In the genomic region with DNA sequence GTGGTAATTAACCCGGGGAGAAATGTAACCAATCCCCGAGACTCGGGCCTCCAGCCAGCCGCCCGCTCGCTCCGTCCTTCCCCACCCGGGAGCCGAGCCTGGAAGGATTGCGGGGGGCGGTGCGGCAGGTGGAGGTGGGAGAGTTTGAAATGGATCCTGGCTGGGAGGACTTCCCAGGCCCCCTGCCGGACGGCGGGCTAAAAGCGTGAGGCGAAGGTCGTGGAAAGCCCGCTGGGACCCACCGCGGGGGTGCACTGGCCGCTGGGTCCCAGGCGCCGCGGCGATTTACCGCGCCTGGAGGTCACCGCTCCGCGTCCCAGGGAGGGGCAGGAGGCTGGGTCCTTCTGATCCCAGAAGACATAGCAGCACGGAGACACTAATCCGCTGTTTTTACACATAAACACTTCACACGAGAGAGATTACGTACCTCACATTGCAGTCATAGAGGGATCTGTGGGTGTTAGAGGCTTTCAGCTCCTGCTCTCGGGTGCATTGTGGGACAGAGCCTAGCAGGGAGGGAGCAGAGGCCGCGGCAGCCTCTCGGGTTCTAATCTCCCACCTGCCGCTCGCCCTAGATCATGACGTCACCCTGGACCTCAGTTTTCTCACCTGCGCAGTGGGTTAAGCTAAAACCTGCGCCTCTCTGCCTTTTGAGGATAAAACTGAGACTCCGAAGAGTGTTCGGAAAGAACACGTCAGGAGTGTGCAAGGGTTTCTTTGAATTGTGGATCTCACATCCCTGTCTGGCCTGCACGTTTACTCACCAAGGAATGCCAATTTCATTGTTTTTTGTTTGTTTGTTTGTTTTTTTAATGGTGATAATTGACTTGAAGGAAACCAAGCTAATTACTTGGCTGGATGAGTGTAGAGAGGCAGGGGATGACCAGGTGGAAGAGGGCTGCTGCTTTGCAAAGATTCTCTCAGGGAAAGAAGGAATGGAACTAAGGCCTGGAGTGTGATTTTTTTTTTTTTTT, we compare ENCODE assay signal across 1 cellular context.
TF ChIP-seq lines count a peak whose summit lies in the region.

No MANE protein-coding gene starts in this region.

TF ChIP-seq in HEK293, 187 proteins besides CTCF, POLR2A, EP300 and RAD21 (continued from another document and continues in another):
- TF ChIP-seq ZNF704 (tag by site-specific recombination; IDR thresholded peaks at IDR 0.05) (no peak), ZNF747 (tag by site-specific recombination; IDR thresholded peaks at IDR 0.05) (no peak), GFI1B (tag by site-specific recombination; IDR thresholded peaks at IDR 0.05) (no peak), ZNF155 (tag by site-specific recombination; IDR thresholded peaks at IDR 0.05) (no peak), ZNF624 (tag by site-specific recombination; IDR thresholded peaks at IDR 0.05) (no peak), ZNF280D (tag by site-specific recombination; IDR thresholded peaks at IDR 0.05) (no peak), ZNF544 (tag by site-specific recombination; IDR thresholded peaks at IDR 0.05) (no peak), ZBTB1 (tag by site-specific recombination; IDR thresholded peaks at IDR 0.05) (no peak), ZNF184 (tag by site-specific recombination; IDR thresholded peaks at IDR 0.05) (no peak), ZNF37A (tag by site-specific recombination; IDR thresholded peaks at IDR 0.05) (no peak), ZNF571 (tag by site-specific recombination; IDR thresholded peaks at IDR 0.05) (no peak), ZBTB21 (tag by site-specific recombination; IDR thresholded peaks at IDR 0.05) (peak; percentile 99), ZNF433 (tag by site-specific recombination; IDR thresholded peaks at IDR 0.05; ENCODE audit: low read depth) (no peak), MEIS1 (CRISPR knock-in tag; IDR thresholded peaks at IDR 0.05; ENCODE audit: borderline replicate concordance) (no peak), OSR2 (tag by site-specific recombination; IDR thresholded peaks at IDR 0.05) (peak; percentile 89), ZNF121 (tag by site-specific recombination; IDR thresholded peaks at IDR 0.05) (no peak), HOXC10 (CRISPR knock-in tag; IDR thresholded peaks at IDR 0.05) (no peak), ZNF580 (tag by site-specific recombination; IDR thresholded peaks at IDR 0.05) (peak; percentile 86), HOXD13 (CRISPR knock-in tag; IDR thresholded peaks at IDR 0.05; ENCODE audit: borderline replicate concordance) (no peak), ZSCAN23 (tag by site-specific recombination; IDR thresholded peaks at IDR 0.05) (0 out of 2 replicates have a peak, but pooled peaks have one; percentile 8), ZNF777 (tag by site-specific recombination; IDR thresholded peaks at IDR 0.05; ENCODE audit: borderline replicate concordance) (no peak), REPIN1 (tag by site-specific recombination; IDR thresholded peaks at IDR 0.05; ENCODE audit: low read depth) (no peak), ZNF623 (tag by site-specific recombination; IDR thresholded peaks at IDR 0.05) (peak; percentile 31; the same call in 1 of the 2 replicates), BCL11A (tag by site-specific recombination; IDR thresholded peaks at IDR 0.05; ENCODE audit: low read depth) (no peak), SETDB1 (IDR thresholded peaks at IDR 0.05; ENCODE audit: insufficient read length, low read length) (no peak), ZNF16 (tag by site-specific recombination; IDR thresholded peaks at IDR 0.05; ENCODE audit: low read depth) (no peak), WT1 (tag by site-specific recombination; IDR thresholded peaks at IDR 0.05) (peak; percentile 31), ZNF510 (tag by site-specific recombination; IDR thresholded peaks at IDR 0.05; ENCODE audit: insufficient replicate concordance) (no peak), KLF9 (tag by site-specific recombination; IDR thresholded peaks at IDR 0.05; ENCODE audit: low read depth) (no peak), PATZ1 (tag by site-specific recombination; IDR thresholded peaks at IDR 0.05) (peak; percentile 92), ZFP41 (tag by site-specific recombination; IDR thresholded peaks at IDR 0.05; ENCODE audit: borderline replicate concordance) (no peak), KLF7 (tag by site-specific recombination; IDR thresholded peaks at IDR 0.05; ENCODE audit: borderline replicate concordance) (no peak), ZNF473 (tag by site-specific recombination; IDR thresholded peaks at IDR 0.05) (no peak), MYNN (tag by site-specific recombination; IDR thresholded peaks at IDR 0.05; ENCODE audit: borderline replicate concordance) (no peak), GLI4 (tag by site-specific recombination; IDR thresholded peaks at IDR 0.05) (no peak), ZEB2 (tag by site-specific recombination; IDR thresholded peaks at IDR 0.05) (peak; percentile 69; the same call in 1 of the 2 replicates), ZNF792 (tag by site-specific recombination; IDR thresholded peaks at IDR 0.05) (no peak), ZNF449 (tag by site-specific recombination; IDR thresholded peaks at IDR 0.05) (no peak), ZFP3 (tag by site-specific recombination; IDR thresholded peaks at IDR 0.05; ENCODE audit: low read depth) (no peak), ZXDB (tag by site-specific recombination; IDR thresholded peaks at IDR 0.05) (peak; percentile 23; the same call in 1 of the 2 replicates), ZNF658 (tag by site-specific recombination; IDR thresholded peaks at IDR 0.05) (no peak), YY1 (tag by site-specific recombination; IDR thresholded peaks at IDR 0.05) (no peak), ZNF548 (tag by site-specific recombination; IDR thresholded peaks at IDR 0.05) (no peak), TCF7L2 (IDR thresholded peaks at IDR 0.05; ENCODE audit: borderline replicate concordance, low read depth, low read length) (no peak)
- TF ChIP-seq, protein P1, sequence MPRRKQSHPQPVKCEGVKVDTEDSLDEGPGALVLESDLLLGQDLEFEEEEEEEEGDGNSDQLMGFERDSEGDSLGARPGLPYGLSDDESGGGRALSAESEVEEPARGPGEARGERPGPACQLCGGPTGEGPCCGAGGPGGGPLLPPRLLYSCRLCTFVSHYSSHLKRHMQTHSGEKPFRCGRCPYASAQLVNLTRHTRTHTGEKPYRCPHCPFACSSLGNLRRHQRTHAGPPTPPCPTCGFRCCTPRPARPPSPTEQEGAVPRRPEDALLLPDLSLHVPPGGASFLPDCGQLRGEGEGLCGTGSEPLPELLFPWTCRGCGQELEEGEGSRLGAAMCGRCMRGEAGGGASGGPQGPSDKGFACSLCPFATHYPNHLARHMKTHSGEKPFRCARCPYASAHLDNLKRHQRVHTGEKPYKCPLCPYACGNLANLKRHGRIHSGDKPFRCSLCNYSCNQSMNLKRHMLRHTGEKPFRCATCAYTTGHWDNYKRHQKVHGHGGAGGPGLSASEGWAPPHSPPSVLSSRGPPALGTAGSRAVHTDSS (tag by site-specific recombination; IDR thresholded peaks at IDR 0.05), result no peak
- TF ChIP-seq, protein P2, sequence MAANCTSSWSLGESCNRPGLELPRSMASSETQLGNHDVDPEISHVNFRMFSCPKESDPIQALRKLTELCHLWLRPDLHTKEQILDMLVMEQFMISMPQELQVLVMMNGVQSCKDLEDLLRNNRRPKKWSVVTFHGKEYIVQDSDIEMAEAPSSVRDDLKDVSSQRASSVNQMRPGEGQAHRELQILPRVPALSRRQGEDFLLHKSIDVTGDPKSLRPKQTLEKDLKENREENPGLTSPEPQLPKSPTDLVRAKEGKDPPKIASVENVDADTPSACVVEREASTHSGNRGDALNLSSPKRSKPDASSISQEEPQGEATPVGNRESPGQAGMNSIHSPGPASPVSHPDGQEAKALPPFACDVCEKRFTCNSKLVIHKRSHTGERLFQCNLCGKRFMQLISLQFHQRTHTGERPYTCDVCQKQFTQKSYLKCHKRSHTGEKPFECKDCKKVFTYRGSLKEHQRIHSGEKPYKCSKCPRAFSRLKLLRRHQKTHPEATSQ (tag by site-specific recombination; IDR thresholded peaks at IDR 0.05), result no peak
- TF ChIP-seq, protein P3, sequence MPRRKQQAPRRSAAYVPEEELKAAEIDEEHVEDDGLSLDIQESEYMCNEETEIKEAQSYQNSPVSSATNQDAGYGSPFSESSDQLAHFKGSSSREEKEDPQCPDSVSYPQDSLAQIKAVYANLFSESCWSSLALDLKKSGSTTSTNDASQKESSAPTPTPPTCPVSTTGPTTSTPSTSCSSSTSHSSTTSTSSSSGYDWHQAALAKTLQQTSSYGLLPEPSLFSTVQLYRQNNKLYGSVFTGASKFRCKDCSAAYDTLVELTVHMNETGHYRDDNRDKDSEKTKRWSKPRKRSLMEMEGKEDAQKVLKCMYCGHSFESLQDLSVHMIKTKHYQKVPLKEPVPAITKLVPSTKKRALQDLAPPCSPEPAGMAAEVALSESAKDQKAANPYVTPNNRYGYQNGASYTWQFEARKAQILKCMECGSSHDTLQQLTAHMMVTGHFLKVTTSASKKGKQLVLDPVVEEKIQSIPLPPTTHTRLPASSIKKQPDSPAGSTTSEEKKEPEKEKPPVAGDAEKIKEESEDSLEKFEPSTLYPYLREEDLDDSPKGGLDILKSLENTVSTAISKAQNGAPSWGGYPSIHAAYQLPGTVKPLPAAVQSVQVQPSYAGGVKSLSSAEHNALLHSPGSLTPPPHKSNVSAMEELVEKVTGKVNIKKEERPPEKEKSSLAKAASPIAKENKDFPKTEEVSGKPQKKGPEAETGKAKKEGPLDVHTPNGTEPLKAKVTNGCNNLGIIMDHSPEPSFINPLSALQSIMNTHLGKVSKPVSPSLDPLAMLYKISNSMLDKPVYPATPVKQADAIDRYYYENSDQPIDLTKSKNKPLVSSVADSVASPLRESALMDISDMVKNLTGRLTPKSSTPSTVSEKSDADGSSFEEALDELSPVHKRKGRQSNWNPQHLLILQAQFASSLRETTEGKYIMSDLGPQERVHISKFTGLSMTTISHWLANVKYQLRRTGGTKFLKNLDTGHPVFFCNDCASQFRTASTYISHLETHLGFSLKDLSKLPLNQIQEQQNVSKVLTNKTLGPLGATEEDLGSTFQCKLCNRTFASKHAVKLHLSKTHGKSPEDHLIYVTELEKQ (tag by site-specific recombination; IDR thresholded peaks at IDR 0.05; ENCODE audit: borderline replicate concordance), result no peak
- TF ChIP-seq, protein P4, sequence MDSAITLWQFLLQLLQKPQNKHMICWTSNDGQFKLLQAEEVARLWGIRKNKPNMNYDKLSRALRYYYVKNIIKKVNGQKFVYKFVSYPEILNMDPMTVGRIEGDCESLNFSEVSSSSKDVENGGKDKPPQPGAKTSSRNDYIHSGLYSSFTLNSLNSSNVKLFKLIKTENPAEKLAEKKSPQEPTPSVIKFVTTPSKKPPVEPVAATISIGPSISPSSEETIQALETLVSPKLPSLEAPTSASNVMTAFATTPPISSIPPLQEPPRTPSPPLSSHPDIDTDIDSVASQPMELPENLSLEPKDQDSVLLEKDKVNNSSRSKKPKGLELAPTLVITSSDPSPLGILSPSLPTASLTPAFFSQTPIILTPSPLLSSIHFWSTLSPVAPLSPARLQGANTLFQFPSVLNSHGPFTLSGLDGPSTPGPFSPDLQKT (IDR thresholded peaks at IDR 0.05; ENCODE audit: borderline replicate concordance, low read depth, low read length), result no peak
